ENCODE assay signal across 8 cellular contexts in genomic region chr14:73785834-73786631, GRCh38.
DNase-seq lines count a peak whose midpoint lies in the region; ATAC-seq and TF ChIP-seq lines count a peak whose summit lies in the region.

No MANE protein-coding gene starts in this region.

- peak overlapping the region; percentile 66 for H2AFZ ChIP-seq in SU-DHL-6 (ENCODE audit: low read depth, low read length, severe bottlenecking)

- peaks cover 27% of the 10 kb centered on the region; the same call in 1 of the 2 replicates for H3K79me2 ChIP-seq in SU-DHL-6 (ENCODE audit: insufficient read depth, low read length)

- H3K9me2 ChIP-seq in SU-DHL-6 (replicated peaks; ENCODE audit: insufficient read depth, low read length): no peaks in the 10 kb centered on the region

- H3K27me3 ChIP-seq in GM06990 (replicated peaks; ENCODE audit: control insufficient read depth, insufficient read depth, low read length) (no peaks in the 10 kb centered on the region), SU-DHL-6 (ENCODE audit: low read length) (no peaks in the 10 kb centered on the region)

- DNase-seq in GM06990 (ENCODE audit: extremely low read depth, insufficient read length) (peak; percentile 64), HT1080 (ENCODE audit: low read depth) (peak; percentile 83), amniotic epithelial cell (ENCODE audit: low read depth) (peak; percentile 97), left cardiac atrium (peak; percentile 83), posterior cingulate gyrus (peak; percentile 41 to 93 (median 58)), NCI-H446 (lab: John Stamatoyannopoulos, UW) (no peak)

- intact Hi-C loops in left cardiac atrium (cut with DNase I): loop anchor here (2.0 to 10.0 kb wide), 5 partner anchors 27 to 61 kb away; no protein-coding TSS in a partner anchor
- intact Hi-C loops in posterior cingulate gyrus (cut with DNase I): loop anchor here (2.0 to 10.0 kb wide), 2 partner anchors 27 to 61 kb away; no protein-coding TSS in a partner anchor

- H3K9me3 ChIP-seq in SU-DHL-6 (ENCODE audit: insufficient read depth, low read length): no peaks in the 10 kb centered on the region

- no peak for TF ChIP-seq CTCF in GM06990 (IDR thresholded peaks at IDR 0.05; ENCODE audit: insufficient read depth, low read length, poor library complexity, severe bottlenecking)
- TF ChIP-seq CTCF in SU-DHL-6 (IDR thresholded peaks at IDR 0.05; ENCODE audit: insufficient read depth, low read length, poor library complexity, severe bottlenecking): no peak

- H3K36me3 ChIP-seq in GM06990 (ENCODE audit: control insufficient read depth, insufficient read depth, low read length) (no peaks in the 10 kb centered on the region), SU-DHL-6 (ENCODE audit: low read length) (no peaks in the 10 kb centered on the region)

- H4K20me1 ChIP-seq in SU-DHL-6 (ENCODE audit: low read depth, low read length): no peaks in the 10 kb centered on the region; the same call in 1 of the 2 replicates

- peak overlapping the region; percentile 73 for H3K9ac ChIP-seq in SU-DHL-6 (ENCODE audit: low read length)

- peak; percentile 72 to 75 for ATAC-seq in left cardiac atrium
- ATAC-seq in HG02571 (IDR thresholded peaks at IDR 0.05; ENCODE audit: unreplicated experiment): no peak

- H3K4me3 ChIP-seq in GM06990 (replicated peaks; ENCODE audit: low read depth, low read length): peak overlapping the region; percentile 80
- H3K4me3 ChIP-seq in SU-DHL-6 (ENCODE audit: insufficient read depth, low read length, poor library complexity, severe bottlenecking): peak overlapping the region; percentile 77

- H3F3A ChIP-seq in SU-DHL-6 (ENCODE audit: insufficient read depth): peaks cover 17% of the 10 kb centered on the region

- peak overlapping the region; percentile 59 for H3K27ac ChIP-seq in SU-DHL-6 (ENCODE audit: low read depth, low read length)

- peak overlapping the region; percentile 94 for H3K4me2 ChIP-seq in SU-DHL-6 (ENCODE audit: low read depth, low read length, poor library complexity, severe bottlenecking)

Comparison
In these comparisons a context has a peak if more than half of its experiments do, and no peak if none do; other contexts are left out.
1. DNase-seq: peak in GM06990 (single experiment), HT1080 (single experiment), amniotic epithelial cell (single experiment), left cardiac atrium (single experiment) and posterior cingulate gyrus (10 of 10); none in NCI-H446 (0 of 2).